1 cellular context compared by ENCODE assay signal in the genomic region with DNA sequence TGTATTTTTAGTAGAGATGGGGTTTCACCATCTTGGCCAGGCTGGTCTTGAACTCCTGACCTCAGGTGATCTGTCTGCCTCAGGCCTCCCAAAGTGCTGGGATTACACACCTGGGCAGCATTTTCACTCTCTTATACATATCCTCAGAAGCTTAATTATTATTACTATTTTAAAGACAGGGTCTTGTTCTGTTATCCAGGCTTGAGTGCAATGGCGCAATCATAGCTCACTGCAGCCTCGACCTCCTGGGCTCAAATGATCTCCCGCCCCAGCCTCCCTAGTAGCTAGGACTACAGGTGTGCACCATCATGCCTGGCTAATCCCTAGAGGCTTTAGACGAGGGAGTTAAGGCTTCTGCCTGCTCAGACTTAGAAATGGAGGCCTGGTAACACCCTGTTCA.
TF ChIP-seq lines count a peak whose summit lies in the region.

No MANE protein-coding gene starts in this region.

TF ChIP-seq in SK-N-SH, 30 proteins besides CTCF, POLR2A, EP300 and RAD21 (continued from another document):
- TF ChIP-seq MEF2A (IDR thresholded peaks at IDR 0.05; ENCODE audit: borderline replicate concordance, low read depth) (no peak), YY1 (IDR thresholded peaks at IDR 0.05; ENCODE audit: low read depth) (no peak), RCOR1 (IDR thresholded peaks at IDR 0.05; ENCODE audit: low read length) (no peak), EZH2phosphoT487 (IDR thresholded peaks at IDR 0.05; ENCODE audit: borderline replicate concordance, low read depth) (no peak), SIN3A (IDR thresholded peaks at IDR 0.05; ENCODE audit: borderline replicate concordance, low read depth, low read length) (no peak)
- TF ChIP-seq, protein P1, sequence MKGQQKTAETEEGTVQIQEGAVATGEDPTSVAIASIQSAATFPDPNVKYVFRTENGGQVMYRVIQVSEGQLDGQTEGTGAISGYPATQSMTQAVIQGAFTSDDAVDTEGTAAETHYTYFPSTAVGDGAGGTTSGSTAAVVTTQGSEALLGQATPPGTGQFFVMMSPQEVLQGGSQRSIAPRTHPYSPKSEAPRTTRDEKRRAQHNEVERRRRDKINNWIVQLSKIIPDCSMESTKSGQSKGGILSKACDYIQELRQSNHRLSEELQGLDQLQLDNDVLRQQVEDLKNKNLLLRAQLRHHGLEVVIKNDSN (IDR thresholded peaks at IDR 0.05; ENCODE audit: borderline replicate concordance, low read depth), result no peak
TF ChIP-seq in SK-N-SH: peak in this region for 0.
